1 cellular context compared by ENCODE assay signal in the genomic region with DNA sequence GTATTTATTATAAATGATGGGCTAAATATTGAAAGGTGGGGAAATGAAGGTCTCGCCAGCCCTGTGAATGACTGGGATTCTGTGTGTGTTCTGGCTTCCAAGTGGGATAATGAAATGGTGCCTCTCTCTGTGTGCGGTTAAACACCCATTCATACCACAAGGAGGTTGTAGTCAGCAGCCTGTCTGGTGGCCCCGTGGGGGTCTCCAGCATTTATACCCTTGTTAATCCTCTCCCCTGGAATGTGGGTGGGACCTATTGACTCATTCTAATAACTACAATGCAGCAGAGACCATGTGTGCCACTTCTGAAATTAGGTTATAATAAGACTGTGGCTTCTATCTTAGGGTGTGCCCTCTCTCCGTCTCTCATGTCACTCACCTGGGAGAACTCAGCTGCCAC.
TF ChIP-seq lines count a peak whose summit lies in the region.

No MANE protein-coding gene starts in this region.

TF ChIP-seq in WTC11, 78 proteins besides CTCF, POLR2A, EP300 and RAD21 (continued from another document):
- TF ChIP-seq, protein P1, sequence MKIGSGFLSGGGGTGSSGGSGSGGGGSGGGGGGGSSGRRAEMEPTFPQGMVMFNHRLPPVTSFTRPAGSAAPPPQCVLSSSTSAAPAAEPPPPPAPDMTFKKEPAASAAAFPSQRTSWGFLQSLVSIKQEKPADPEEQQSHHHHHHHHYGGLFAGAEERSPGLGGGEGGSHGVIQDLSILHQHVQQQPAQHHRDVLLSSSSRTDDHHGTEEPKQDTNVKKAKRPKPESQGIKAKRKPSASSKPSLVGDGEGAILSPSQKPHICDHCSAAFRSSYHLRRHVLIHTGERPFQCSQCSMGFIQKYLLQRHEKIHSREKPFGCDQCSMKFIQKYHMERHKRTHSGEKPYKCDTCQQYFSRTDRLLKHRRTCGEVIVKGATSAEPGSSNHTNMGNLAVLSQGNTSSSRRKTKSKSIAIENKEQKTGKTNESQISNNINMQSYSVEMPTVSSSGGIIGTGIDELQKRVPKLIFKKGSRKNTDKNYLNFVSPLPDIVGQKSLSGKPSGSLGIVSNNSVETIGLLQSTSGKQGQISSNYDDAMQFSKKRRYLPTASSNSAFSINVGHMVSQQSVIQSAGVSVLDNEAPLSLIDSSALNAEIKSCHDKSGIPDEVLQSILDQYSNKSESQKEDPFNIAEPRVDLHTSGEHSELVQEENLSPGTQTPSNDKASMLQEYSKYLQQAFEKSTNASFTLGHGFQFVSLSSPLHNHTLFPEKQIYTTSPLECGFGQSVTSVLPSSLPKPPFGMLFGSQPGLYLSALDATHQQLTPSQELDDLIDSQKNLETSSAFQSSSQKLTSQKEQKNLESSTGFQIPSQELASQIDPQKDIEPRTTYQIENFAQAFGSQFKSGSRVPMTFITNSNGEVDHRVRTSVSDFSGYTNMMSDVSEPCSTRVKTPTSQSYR (CRISPR knock-in tag; IDR thresholded peaks at IDR 0.05) = no peak
- TF ChIP-seq HMGA2 (CRISPR knock-in tag; IDR thresholded peaks at IDR 0.05) = no peak
